In genomic region chr6:32941412-32941784, GRCh38 we compare ENCODE assay signal across 8 cellular contexts. TPM values are rescaled to one million over a fixed set of nuclear protein-coding genes. Genes with fewer than 3 reads are reported as not detected.
DNase-seq lines count a peak whose midpoint lies in the region; ATAC-seq lines count a peak whose summit lies in the region.

No MANE protein-coding gene starts in this region.

- H3K79me2 ChIP-seq in GM23248 (ENCODE audit: insufficient read depth), result no peaks in the 10 kb centered on the region

- H2AFZ ChIP-seq in GM23248, result no peak overlapping the region

- DNase-seq in DMS153 treated with DMSO at 0.1 percent for 48 hours (lab: John Stamatoyannopoulos, UW; ENCODE audit: unreplicated experiment) (peak; percentile 49), memory B cell (ENCODE audit: low spot score in 2 of 2) (peak; percentile 69 to 73), GM23248 (no peak), NCI-H146 (lab: John Stamatoyannopoulos, UW) (no peak), cerebellar nuclear complex (lab: John Stamatoyannopoulos, UW) (no peak)
- DNase-seq in activated T-cell treated with anti-CD3 and anti-CD28 coated beads, Interleukin-2, amount 50 U/mL, for 1 hour, result peak; percentile 39

- in situ Hi-C loops in GM23248 (cut with MboI), result no loop called here

- H3K4me1 Mint-ChIP-seq in memory B cell, result peaks cover 63% of the 10 kb centered on the region

- H3K4me3 ChIP-seq in GM23248, result no peak overlapping the region

- ATAC-seq in GM19467 (IDR thresholded peaks at IDR 0.05; ENCODE audit: unreplicated experiment) (peak; percentile 41), HG03520 (IDR thresholded peaks at IDR 0.05; ENCODE audit: unreplicated experiment) (peak; percentile 42), memory B cell (ENCODE audit: low read depth) (peak; percentile 61)

- no peak overlapping the region for H3K4me2 ChIP-seq in GM23248 (ENCODE audit: unreplicated experiment)

- no peak overlapping the region for H3K27ac ChIP-seq in GM23248

- no peaks in the 10 kb centered on the region for H4K20me1 ChIP-seq in GM23248 (ENCODE audit: insufficient read depth)

- no peaks in the 10 kb centered on the region for H3K36me3 ChIP-seq in GM23248 (ENCODE audit: low read depth)

- peak overlapping the region; percentile 96 for H3K4me3 Mint-ChIP-seq in memory B cell

- H3F3A ChIP-seq in GM23248 (ENCODE audit: insufficient read depth), result no peaks in the 10 kb centered on the region

- 86 to 89% methylated on average over 6 of the region's 6 CpGs for WGBS in GM23248 (ENCODE audit: low coverage in 1 of 2, low lambda C conversion rate in 2 of 2, missing lambda C conversion rate in 2 of 2), 2 experiments

- no peak overlapping the region for H3K9ac ChIP-seq in GM23248

- no peaks in the 10 kb centered on the region for H3K9me3 Mint-ChIP-seq in memory B cell

- no peaks in the 10 kb centered on the region for H3K9me2 ChIP-seq in GM23248 (ENCODE audit: insufficient read depth)

- no peaks in the 10 kb centered on the region for H3K4me1 ChIP-seq in GM23248 (ENCODE audit: insufficient read depth)

- peak overlapping the region; percentile 99 for H3K27ac Mint-ChIP-seq in memory B cell

- H3K36me3 Mint-ChIP-seq in memory B cell, result peaks cover 22% of the 10 kb centered on the region

- H3K27me3 Mint-ChIP-seq in memory B cell, result no peaks in the 10 kb centered on the region

- H3K9me3 ChIP-seq in GM23248 (ENCODE audit: low read depth), result no peaks in the 10 kb centered on the region

- no peaks in the 10 kb centered on the region; the same call in none of the 2 replicates for H3K27me3 ChIP-seq in GM23248 (replicated peaks; ENCODE audit: insufficient read depth)

RNA-seq across cellular contexts. Expression of gene HLA-DMB, which starts 0.6 kb away (rescaled TPM):
- not detected in 2 replicates for total RNA-seq in GM23248 (2014; rRNA removed; shearing (Covaris generic))
- polyA plus RNA-seq in GM23248 (2016; fragmentation: Nextera tagmentation; extraction: Ambion mirVana), result 0.46 TPM in 1 of 2 replicates, not detected in the other

RNA-seq across cellular contexts. Expression of gene HLA-DMA, which starts 11.5 kb away (rescaled TPM):
- total RNA-seq in GM23248 (2014; rRNA removed; shearing (Covaris generic)), result 1.1 and 6.3 TPM in 2 replicates
- 5.6 and 6.2 TPM in 2 replicates for polyA plus RNA-seq in GM23248 (2016; fragmentation: Nextera tagmentation; extraction: Ambion mirVana)

RNA-seq across cellular contexts. Expression of gene BRD2, which starts 27.0 kb away (rescaled TPM):
- total RNA-seq in GM23248 (2014; rRNA removed; shearing (Covaris generic)), result 85.4 and 95.7 TPM in 2 replicates
- polyA plus RNA-seq in GM23248 (2016; fragmentation: Nextera tagmentation; extraction: Ambion mirVana), result 99.9 and 105 TPM in 2 replicates

Comparison
In these comparisons a context has a peak if more than half of its experiments do, and no peak if none do; other contexts are left out.
1. DNase-seq: peak in DMS153 treated with DMSO at 0.1 percent for 48 hours (single experiment), activated T-cell treated with anti-CD3 and anti-CD28 coated beads, Interleukin-2, amount 50 U/mL, for 1 hour (single experiment) and memory B cell (2 of 2); none in GM23248 (single experiment), NCI-H146 (single experiment) and cerebellar nuclear complex (0 of 2).
2. Peak in every context shown above with its lines, with median percentiles within 50 percentile points of each other: ATAC-seq.